In the genomic region with DNA sequence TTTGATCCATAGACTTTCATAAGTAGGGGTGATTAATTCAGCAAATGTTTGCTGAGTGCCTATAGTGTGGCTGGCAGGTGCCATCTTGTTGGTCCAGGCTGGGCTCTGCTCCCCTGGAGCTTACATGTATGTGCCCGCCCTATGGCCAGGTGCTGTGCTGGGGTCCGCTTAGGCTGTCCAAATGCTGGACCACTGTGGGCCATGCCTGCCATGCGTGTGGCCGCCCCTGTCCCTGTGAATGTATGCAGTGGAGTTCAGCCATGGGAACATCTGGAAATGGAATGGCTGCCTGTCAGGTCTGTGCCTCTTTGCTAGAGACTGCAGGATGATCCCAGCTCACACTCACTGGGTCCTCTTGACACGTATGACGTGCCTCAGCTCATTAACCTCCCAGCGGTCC, we compare ENCODE assay signal across 15 cellular contexts.
DNase-seq lines count a peak whose midpoint lies in the region; ATAC-seq and TF ChIP-seq lines count a peak whose summit lies in the region.
"Had no signal": no experiment of that assay in that cellular context is flagged by ENCODE, and none has a peak within 500 bp of the region (broad histone marks: within the 10 kb centered on the region; RNA-seq: fewer than 3 reads in every experiment).

No MANE protein-coding gene starts in this region.

- no peaks in the 10 kb centered on the region for H3K9me3 Mint-ChIP-seq in Calu3 (ENCODE audit: low read depth, unreplicated experiment)

- no peaks in the 10 kb centered on the region for H3K36me3 Mint-ChIP-seq in Calu3 (ENCODE audit: insufficient read depth, unreplicated experiment)
- H3K36me3 Mint-ChIP-seq: CD8-positive, alpha-beta memory T cell had no signal

- H3K36me3 ChIP-seq in testis (ENCODE audit: low read depth, missing control alignments) = no peaks in the 10 kb centered on the region
- H3K36me3 ChIP-seq: BLaER1 had no signal

- no TSS peak for BruUV-seq in Calu3 (replicated peaks; lab: Mats Ljungman, UMichigan)

- CTCF ChIA-PET in Calu3 (lab: Charles Lee) = interaction anchor here (0.5 kb wide), 1 partner anchor 166 kb away, joined by 3 read pairs; no protein-coding TSS in a partner anchor

- intact Hi-C loops in testis (cut with DNase I; ENCODE audit: low total_unique reads) (no loop called here), Calu3 (cut with micrococcal nuclease; ENCODE audit: unreplicated experiment) (no loop called here)

- H3K27ac Mint-ChIP-seq in Calu3 (ENCODE audit: unreplicated experiment) = no peak overlapping the region
- H3K27ac Mint-ChIP-seq: HFFc6 had no signal

- H3K27me3 Mint-ChIP-seq in Calu3 (ENCODE audit: unreplicated experiment) = peaks cover 70% of the 10 kb centered on the region

- no peak for ATAC-seq in left lobe of liver

- H3K4me1 Mint-ChIP-seq in Calu3 (ENCODE audit: low read depth, unreplicated experiment) = no peaks in the 10 kb centered on the region
- H3K4me1 Mint-ChIP-seq: CD8-positive, alpha-beta memory T cell had no signal

- TF ChIP-seq CTCF in testis (IDR thresholded peaks at IDR 0.05) (no peak), Calu3 (IDR thresholded peaks at IDR 0.05; ENCODE audit: unreplicated experiment) (no peak)

- H3K9me3 ChIP-seq in testis = no peaks in the 10 kb centered on the region

- H3K4me3 ChIP-seq in testis = no peak overlapping the region
- H3K4me3 ChIP-seq: BLaER1 had no signal

- no peak overlapping the region for H3K27ac ChIP-seq in testis
- H3K27ac ChIP-seq: 22Rv1, BLaER1 had no signal

- 80 to 95% methylated on average over 3 to 7 of the region's 7 CpGs for WGBS in testis, 2 donors

- no peak for TF ChIP-seq POLR2A in testis (IDR thresholded peaks at IDR 0.05)

- no peaks in the 10 kb centered on the region for H3K4me1 ChIP-seq in testis
- H3K4me1 ChIP-seq: BLaER1, Caco-2 had no signal

- DNase-seq in activated CD8-positive, alpha-beta memory T cell treated with anti-CD3 and anti-CD28 coated beads for 24 hours = peak; percentile 33
- no peak for DNase-seq in activated CD8-positive, alpha-beta memory T cell treated with anti-CD3 and anti-CD28 coated beads, Interleukin-2, amount 50 U/mL, for 48 hours
- peak; percentile 2 for DNase-seq in AG20443 (ENCODE audit: low spot score)
- DNase-seq in left lobe of liver (ENCODE audit: low spot score) = peak; percentile 26
- peak; percentile 9 for DNase-seq in testis
- DNase-seq in HuH-7.5 (ENCODE audit: low spot score) = no peak
- no peak for DNase-seq in NCI-H1930 (lab: John Stamatoyannopoulos, UW)
- no peak for DNase-seq in Calu3
- DNase-seq: AML-193; Caco-2; CD8-positive, alpha-beta memory T cell; HCEC 1CT; HFFc6 had no signal

- no peaks in the 10 kb centered on the region for H3K27me3 ChIP-seq in testis
- H3K27me3 ChIP-seq: BLaER1 had no signal

- no peak overlapping the region for H3K4me3 Mint-ChIP-seq in Calu3 (ENCODE audit: low read depth, unreplicated experiment)
- H3K4me3 Mint-ChIP-seq: CD8-positive, alpha-beta memory T cell; HFFc6 had no signal

Comparison
In these comparisons a context has a peak if more than half of its experiments do, and no peak if none do; other contexts are left out.
1. DNase-seq: peak in activated CD8-positive, alpha-beta memory T cell treated with anti-CD3 and anti-CD28 coated beads for 24 hours (single experiment), AG20443 (single experiment), left lobe of liver (single experiment) and testis (single experiment); none in activated CD8-positive, alpha-beta memory T cell treated with anti-CD3 and anti-CD28 coated beads, Interleukin-2, amount 50 U/mL, for 48 hours (single experiment), HuH-7.5 (single experiment), NCI-H1930 (0 of 2) and Calu3 (single experiment).